ENCODE assay signal across 18 cellular contexts in genomic region chrX:106035064-106035463, GRCh38. TPM values are rescaled to one million over a fixed set of nuclear protein-coding genes. Genes with fewer than 3 reads are reported as not detected.
DNase-seq lines count a peak whose midpoint lies in the region; ATAC-seq and TF ChIP-seq lines count a peak whose summit lies in the region.
"Had no signal": no experiment of that assay in that cellular context is flagged by ENCODE, and none has a peak within 500 bp of the region (broad histone marks: within the 10 kb centered on the region; RNA-seq: fewer than 3 reads in every experiment).

No MANE protein-coding gene starts in this region.

- TF ChIP-seq POLR2A in adrenal gland (IDR thresholded peaks at IDR 0.05): no peak

- H3K4me3 Mint-ChIP-seq in endothelial cell (ENCODE audit: unreplicated experiment): no peak overlapping the region
- H3K4me3 Mint-ChIP-seq: CD4-positive, CD25-positive, alpha-beta regulatory T cell had no signal

- H3K27me3 Mint-ChIP-seq in endothelial cell (ENCODE audit: unreplicated experiment): no peaks in the 10 kb centered on the region
- H3K27me3 Mint-ChIP-seq: CD4-positive, CD25-positive, alpha-beta regulatory T cell had no signal

- H3K4me1 ChIP-seq in adrenal gland (replicated peaks in 1 of 2): no peaks in the 10 kb centered on the region
- H3K4me1 ChIP-seq: colonic mucosa, HAP-1, pancreas had no signal

- H3K4me1 Mint-ChIP-seq in endothelial cell (ENCODE audit: unreplicated experiment): no peaks in the 10 kb centered on the region
- H3K4me1 Mint-ChIP-seq: CD4-positive, CD25-positive, alpha-beta regulatory T cell had no signal

- no peak for DNase-seq in GM06990 (ENCODE audit: extremely low read depth, insufficient read length)
- DNase-seq in Jurkat, Clone E6-1 (ENCODE audit: low read depth, low spot score): peak; percentile 3
- DNase-seq in adrenal gland: no peak
- peak; percentile 4 for DNase-seq in left kidney (ENCODE audit: low read depth, low spot score)
- DNase-seq in endothelial cell (ENCODE audit: low spot score): no peak
- no peak for DNase-seq in NCI-H510A treated with DMSO at 0.1 percent for 48 hours (lab: John Stamatoyannopoulos, UW)
- DNase-seq: CD4-positive, CD25-positive, alpha-beta regulatory T cell; colonic mucosa; foreskin melanocyte; Kasumi-1; NCI-H226; pancreas; stimulated activated CD4-positive, alpha-beta T cell treated with anti-CD3 and anti-CD28 coated beads, Interleukin-1b, Interleukin-23, amount 100 ng/mL, for 48 hours; stimulated activated naive CD4-positive, alpha-beta T cell had no signal

- TF ChIP-seq CTCF in GM06990 (IDR thresholded peaks at IDR 0.05; ENCODE audit: insufficient read depth, low read length, poor library complexity, severe bottlenecking) (peak; percentile 36), adrenal gland (IDR thresholded peaks at IDR 0.05) (peak in 4 of 6 experiments; percentile 17 to 29 (median 24)), endothelial cell (IDR thresholded peaks at IDR 0.05; ENCODE audit: unreplicated experiment) (no peak)

- no peak overlapping the region for H3K27ac Mint-ChIP-seq in endothelial cell (ENCODE audit: unreplicated experiment)
- H3K27ac Mint-ChIP-seq: CD4-positive, CD25-positive, alpha-beta regulatory T cell had no signal

- H3K9me3 Mint-ChIP-seq in endothelial cell (ENCODE audit: unreplicated experiment): no peaks in the 10 kb centered on the region

- WGBS in adrenal gland, 4 donors: 47 to 95% (median 72%) methylated on average over 2 of the region's 2 CpGs

- no peaks in the 10 kb centered on the region for H3K36me3 ChIP-seq in GM06990 (ENCODE audit: control insufficient read depth, insufficient read depth, low read length)
- no peaks in the 10 kb centered on the region for H3K36me3 ChIP-seq in adrenal gland (replicated peaks in 1 of 2)
- H3K36me3 ChIP-seq: colonic mucosa, HAP-1, pancreas had no signal

- H3K4me3 ChIP-seq in GM06990 (replicated peaks; ENCODE audit: low read depth, low read length) (no peak overlapping the region), adrenal gland (no peak overlapping the region)
- no peak overlapping the region for H3K4me3 ChIP-seq in Jurkat, Clone E6-1 (ENCODE audit: low read length)
- H3K4me3 ChIP-seq: colonic mucosa, HAP-1, pancreas had no signal

- ATAC-seq in GM18907 (IDR thresholded peaks at IDR 0.05; ENCODE audit: unreplicated experiment) (no peak), HG03521 (IDR thresholded peaks at IDR 0.05; ENCODE audit: unreplicated experiment) (no peak)
- ATAC-seq: pancreas had no signal

- intact Hi-C loops in adrenal gland (cut with DNase I): no loop called here

- H3K27ac ChIP-seq in adrenal gland: no peak overlapping the region
- H3K27ac ChIP-seq: colonic mucosa, pancreas had no signal

- H3K36me3 Mint-ChIP-seq in endothelial cell (ENCODE audit: low read depth, unreplicated experiment): no peaks in the 10 kb centered on the region
- H3K36me3 Mint-ChIP-seq: CD4-positive, CD25-positive, alpha-beta regulatory T cell had no signal

- H3K27me3 ChIP-seq in GM06990 (replicated peaks; ENCODE audit: control insufficient read depth, insufficient read depth, low read length): no peaks in the 10 kb centered on the region
- peaks cover 31% of the 10 kb centered on the region for H3K27me3 ChIP-seq in adrenal gland
- H3K27me3 ChIP-seq: colonic mucosa had no signal

- H3K9me3 ChIP-seq in adrenal gland (replicated peaks in 1 of 3): no peaks in the 10 kb centered on the region
- H3K9me3 ChIP-seq: colonic mucosa, HAP-1, pancreas had no signal

RNA-seq across cellular contexts. Expression of gene SERPINA7, which starts 3.5 kb away (rescaled TPM):
- polyA plus RNA-seq in Jurkat, Clone E6-1 (2012; ENCODE audit: insufficient read depth, insufficient read length): not detected
- total RNA-seq in adrenal gland (under 1 TPM in 1 of 8 donors, not detected in 7; 0.22 TPM), endothelial cell (ENCODE audit: unreplicated experiment) (not detected)
- polyA plus RNA-seq in adrenal gland: under 1 TPM in 1 of 3 donors, not detected in 2; 0.13 TPM
- total RNA-seq: CD4-positive, CD25-positive, alpha-beta regulatory T cell; lung microvascular endothelial cell had no signal
- polyA plus RNA-seq: CD4-positive, CD25-positive, alpha-beta regulatory T cell had no signal

Comparison
In these comparisons a context has a peak if more than half of its experiments do, and no peak if none do; other contexts are left out.
1. DNase-seq: peak in Jurkat, Clone E6-1 (single experiment) and left kidney (single experiment); none in GM06990 (single experiment), adrenal gland (0 of 7), endothelial cell (single experiment) and NCI-H510A treated with DMSO at 0.1 percent for 48 hours (single experiment).